ENCODE assay signal across 19 cellular contexts in the genomic region with DNA sequence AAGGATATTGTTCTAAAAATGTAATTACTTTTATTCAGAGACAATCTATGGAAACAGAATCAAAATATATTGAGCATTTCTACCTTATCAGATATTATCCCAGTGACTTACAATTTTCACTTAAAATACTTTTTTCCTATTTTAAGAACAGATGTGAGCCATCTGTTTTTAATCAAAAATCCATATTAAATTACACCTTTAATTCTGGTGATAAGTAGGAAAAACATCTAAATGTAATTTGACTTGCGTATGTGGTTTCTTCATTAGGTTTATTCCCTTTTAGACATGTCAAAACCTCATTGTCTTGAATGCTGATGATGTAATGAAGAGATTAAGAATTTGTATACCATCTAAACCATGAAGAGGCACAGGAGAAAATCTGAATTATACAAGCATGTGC.
DNase-seq lines count a peak whose midpoint lies in the region; ATAC-seq, FAIRE-seq and TF ChIP-seq lines count a peak whose summit lies in the region.
"Had no signal": no experiment of that assay in that cellular context is flagged by ENCODE, and none has a peak within 500 bp of the region (broad histone marks: within the 10 kb centered on the region; RNA-seq: fewer than 3 reads in every experiment).

No MANE protein-coding gene starts in this region.

- H3K79me2 ChIP-seq in SK-N-SH (ENCODE audit: insufficient read depth): no peaks in the 10 kb centered on the region

- no peak overlapping the region for H3K9ac ChIP-seq in SK-N-SH
- H3K9ac ChIP-seq: BLaER1 treated with 17β-estradiol and CSF1 and Interleukin-3, amounts not matched to agents 10 nM and 100 nM had no signal

- H3F3A ChIP-seq in SK-N-SH (replicated peaks; ENCODE audit: insufficient read depth): no peaks in the 10 kb centered on the region

- H3K4me2 ChIP-seq in SK-N-SH: no peak overlapping the region
- H3K4me2 ChIP-seq: A549; BLaER1 treated with 17β-estradiol and CSF1 and Interleukin-3, amounts not matched to agents 10 nM and 100 nM had no signal

- H3K4me1 ChIP-seq in SK-N-SH (ENCODE audit: control insufficient read depth in 1 of 2, insufficient read depth in 2 of 2, low read depth in 1 of 2, low read length in 1 of 2): no peaks in the 10 kb centered on the region
- H3K4me1 ChIP-seq: A549, Caco-2 had no signal

- no peak overlapping the region for H3K4me3 ChIP-seq in SK-N-SH (ENCODE audit: low read depth in 2 of 2, low read length in 1 of 2)
- H3K4me3 ChIP-seq: A549; BLaER1 treated with 17β-estradiol and CSF1 and Interleukin-3, amounts not matched to agents 10 nM and 100 nM had no signal

- POLR2A ChIA-PET in SK-N-SH (lab: Yijun Ruan, JAX): no interaction called here

- no peak overlapping the region for H3K27ac ChIP-seq in SK-N-SH (ENCODE audit: low read depth in 2 of 2, low read length in 1 of 2)
- H3K27ac ChIP-seq: 22Rv1; A549; BLaER1 treated with 17β-estradiol and CSF1 and Interleukin-3, amounts not matched to agents 10 nM and 100 nM; C4-2B had no signal

- no peak for TF ChIP-seq CTCF in SK-N-SH (IDR thresholded peaks at IDR 0.05)

- H3K27me3 ChIP-seq in SK-N-SH (ENCODE audit: insufficient read depth): no peaks in the 10 kb centered on the region
- H3K27me3 ChIP-seq: BLaER1 treated with 17β-estradiol and CSF1 and Interleukin-3, amounts not matched to agents 10 nM and 100 nM had no signal

- no peaks in the 10 kb centered on the region for H3K9me2 ChIP-seq in SK-N-SH

- CTCF ChIA-PET in SK-N-SH (lab: Yijun Ruan, JAX): no interaction called here

- H2AFZ ChIP-seq in SK-N-SH (ENCODE audit: low read depth): no peak overlapping the region

- 9% methylated on average over 1 of the region's 1 CpG for WGBS in SK-N-SH (ENCODE audit: low lambda C conversion rate)

- DNase-seq in SK-N-SH (no peak), frontal cortex (ENCODE audit: low spot score in 2 of 2) (no peak), NCI-H1694 (lab: John Stamatoyannopoulos, UW) (no peak)
- no peak for DNase-seq in stimulated activated CD4-positive, alpha-beta T cell treated with anti-CD3 and anti-CD28 coated beads, Interleukin-2, amount 100 ng/mL, for 24 hours
- DNase-seq: AML-193; Caco-2; Calu3; CD4-positive, alpha-beta T cell; CD8-positive, alpha-beta T cell; DMS79 treated with DMSO at 0.1 percent for 48 hours; GF-D8 had no signal

- no peak for TF ChIP-seq RAD21 in SK-N-SH (IDR thresholded peaks at IDR 0.05; ENCODE audit: low read length)

- no peaks in the 10 kb centered on the region for H4K20me1 ChIP-seq in SK-N-SH (ENCODE audit: insufficient read depth)
- H4K20me1 ChIP-seq: BLaER1 treated with 17β-estradiol and CSF1 and Interleukin-3, amounts not matched to agents 10 nM and 100 nM had no signal

- no peaks in the 10 kb centered on the region for H3K36me3 ChIP-seq in SK-N-SH (replicated peaks in 1 of 2; ENCODE audit: control insufficient read depth in 1 of 2, insufficient read depth in 2 of 2, low read length in 1 of 2)
- H3K36me3 ChIP-seq: BLaER1 treated with 17β-estradiol and CSF1 and Interleukin-3, amounts not matched to agents 10 nM and 100 nM had no signal

- H3K9me3 ChIP-seq in SK-N-SH: peaks cover 7% of the 10 kb centered on the region; the same call in 1 of the 2 replicates
- H3K9me3 ChIP-seq: A549; BLaER1 treated with 17β-estradiol and CSF1 and Interleukin-3, amounts not matched to agents 10 nM and 100 nM; Caco-2 had no signal

- peak; percentile 23 for FAIRE-seq in frontal cortex (lab: Jason Lieb, UNC)
- FAIRE-seq: A549, G401.6, GM12891, GM19239 had no signal

- no peak for ATAC-seq in SK-N-SH treated with all-trans-retinoic acid at 6 μM for 48 hours
- ATAC-seq: A549; CD8-positive, alpha-beta T cell had no signal

- TF ChIP-seq EP300 in SK-N-SH (IDR thresholded peaks at IDR 0.05; ENCODE audit: borderline replicate concordance in 1 of 2, low read depth in 1 of 2, low read length in 1 of 2): no peak

TF ChIP-seq in SK-N-SH treated with all-trans-retinoic acid at 6 μM for 48 hours, 23 proteins besides CTCF, POLR2A, EP300 and RAD21:
- TF ChIP-seq TCF4 (CRISPR knock-in tag; IDR thresholded peaks at IDR 0.05; ENCODE audit: borderline replicate concordance) (peak; percentile 54; the same call in 1 of the 2 replicates), ZFP3 (CRISPR knock-in tag; IDR thresholded peaks at IDR 0.05) (no peak), ZNF70 (CRISPR knock-in tag; IDR thresholded peaks at IDR 0.05) (no peak), ZNF8 (CRISPR knock-in tag; IDR thresholded peaks at IDR 0.05) (no peak)

TF ChIP-seq in SK-N-SH, 30 proteins besides CTCF, POLR2A, EP300 and RAD21:
- no peak for TF ChIP-seq TAF1 (IDR thresholded peaks at IDR 0.05; ENCODE audit: borderline replicate concordance, low read depth, low read length)
- TF ChIP-seq, protein P1, sequence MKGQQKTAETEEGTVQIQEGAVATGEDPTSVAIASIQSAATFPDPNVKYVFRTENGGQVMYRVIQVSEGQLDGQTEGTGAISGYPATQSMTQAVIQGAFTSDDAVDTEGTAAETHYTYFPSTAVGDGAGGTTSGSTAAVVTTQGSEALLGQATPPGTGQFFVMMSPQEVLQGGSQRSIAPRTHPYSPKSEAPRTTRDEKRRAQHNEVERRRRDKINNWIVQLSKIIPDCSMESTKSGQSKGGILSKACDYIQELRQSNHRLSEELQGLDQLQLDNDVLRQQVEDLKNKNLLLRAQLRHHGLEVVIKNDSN (IDR thresholded peaks at IDR 0.05; ENCODE audit: borderline replicate concordance, low read depth): no peak
- TF ChIP-seq TEAD4 (IDR thresholded peaks at IDR 0.05; ENCODE audit: borderline replicate concordance, insufficient read depth): no peak
